10 cellular contexts compared by ENCODE assay signal in the genomic region with DNA sequence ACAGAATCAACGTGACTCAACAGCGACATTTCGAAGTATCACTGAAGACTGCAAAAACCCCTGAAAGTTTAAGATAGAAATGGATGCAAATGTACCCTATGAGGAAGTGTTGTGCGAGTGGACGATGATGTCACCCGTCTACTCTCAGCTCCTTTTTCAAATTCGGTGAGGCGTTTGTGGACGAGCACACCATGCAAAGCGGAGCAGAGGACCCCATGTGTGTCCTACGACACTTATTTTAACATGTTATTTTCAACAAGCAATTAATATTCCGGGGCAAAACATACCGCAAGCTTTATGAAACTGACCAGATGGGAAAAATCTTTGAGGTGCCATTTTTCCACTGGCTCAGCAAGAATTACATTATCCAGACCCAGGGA. TPM values are rescaled to one million over a fixed set of nuclear protein-coding genes. Genes with fewer than 3 reads are reported as not detected.
DNase-seq lines count a peak whose midpoint lies in the region; ATAC-seq and TF ChIP-seq lines count a peak whose summit lies in the region.
"Had no signal": no experiment of that assay in that cellular context is flagged by ENCODE, and none has a peak within 500 bp of the region (broad histone marks: within the 10 kb centered on the region; RNA-seq: fewer than 3 reads in every experiment).

No MANE protein-coding gene starts in this region.

- H3K36me3 ChIP-seq in lower lobe of right lung: no peaks in the 10 kb centered on the region
- no peaks in the 10 kb centered on the region for H3K36me3 ChIP-seq in tibial artery

- TF ChIP-seq CTCF in chondrocyte (IDR thresholded peaks at IDR 0.05) (no peak), lower lobe of right lung (IDR thresholded peaks at IDR 0.05) (no peak), tibial artery (IDR thresholded peaks at IDR 0.05) (no peak)
- TF ChIP-seq CTCF in CD4-positive, alpha-beta T cell (IDR thresholded peaks at IDR 0.05): no peak

- peak overlapping the region; percentile 83 for H3K27ac ChIP-seq in lower lobe of right lung
- peak overlapping the region; percentile 95 to 99 for H3K27ac ChIP-seq in tibial artery
- no peak overlapping the region for H3K27ac ChIP-seq in CD4-positive, alpha-beta T cell (ENCODE audit: low read depth, low read length)

- H3K36me3 Mint-ChIP-seq in activated CD4-positive, alpha-beta T cell treated with anti-CD3 and anti-CD28 coated beads, Interleukin-2, amount 10 ng/mL, durations not matched to agents 24 days and 14 days (ENCODE audit: low read depth): no peaks in the 10 kb centered on the region
- H3K36me3 Mint-ChIP-seq in chondrocyte (ENCODE audit: low read depth): peaks cover 2% of the 10 kb centered on the region
- no peaks in the 10 kb centered on the region for H3K36me3 Mint-ChIP-seq in CD4-positive, alpha-beta T cell (ENCODE audit: low read depth)

- peaks cover 4% of the 10 kb centered on the region for H3K4me1 Mint-ChIP-seq in activated CD4-positive, alpha-beta T cell treated with anti-CD3 and anti-CD28 coated beads, Interleukin-2, amount 10 ng/mL, durations not matched to agents 24 days and 14 days
- H3K4me1 Mint-ChIP-seq in chondrocyte (ENCODE audit: low read depth): peaks cover 52% of the 10 kb centered on the region
- H3K4me1 Mint-ChIP-seq in CD4-positive, alpha-beta T cell (ENCODE audit: low read depth): no peaks in the 10 kb centered on the region

- no peak for DNase-seq in activated CD4-positive, alpha-beta T cell treated with anti-CD3 and anti-CD28 coated beads, Interleukin-2, amount 10 ng/mL, durations not matched to agents 24 days and 14 days
- no peak for DNase-seq in activated CD4-positive, alpha-beta T cell treated with anti-CD3 and anti-CD28 coated beads, Interleukin-2, amount 50 U/mL, for 4 hours
- DNase-seq in chondrocyte (ENCODE audit: low spot score): no peak
- no peak for DNase-seq in lower lobe of right lung
- DNase-seq in tibial artery: no peak
- DNase-seq in CD4-positive, alpha-beta T cell: no peak
- DNase-seq in NCI-H2171 (lab: John Stamatoyannopoulos, UW): no peak
- DNase-seq in DMS153 (lab: John Stamatoyannopoulos, UW): no peak
- DNase-seq: activated CD4-positive, alpha-beta T cell treated with anti-CD3 and anti-CD28 coated beads for 1 hour; NCI-H2107 had no signal

- H3K27ac Mint-ChIP-seq in activated CD4-positive, alpha-beta T cell treated with anti-CD3 and anti-CD28 coated beads, Interleukin-2, amount 10 ng/mL, durations not matched to agents 24 days and 14 days: no peak overlapping the region
- peak overlapping the region; percentile 99 for H3K27ac Mint-ChIP-seq in chondrocyte (ENCODE audit: unreplicated experiment)
- no peak overlapping the region for H3K27ac Mint-ChIP-seq in CD4-positive, alpha-beta T cell

- H3K4me3 ChIP-seq in lower lobe of right lung (peak overlapping the region; percentile 68), tibial artery (peak overlapping the region; percentile 72 to 95)

- no peak for ATAC-seq in lower lobe of right lung
- ATAC-seq in CD4-positive, alpha-beta T cell (ENCODE audit: poor library complexity): no peak

- CTCF ChIA-PET in CD4-positive, alpha-beta T cell (lab: Charles Lee): no interaction called here

- POLR2A ChIA-PET in CD4-positive, alpha-beta T cell (lab: Charles Lee): no interaction called here

- H3K4me1 ChIP-seq in lower lobe of right lung: peaks cover 29% of the 10 kb centered on the region
- H3K4me1 ChIP-seq in tibial artery: peaks cover 0 to 56% (median 32%) of the 10 kb centered on the region in 4 donors

- H3K4me3 Mint-ChIP-seq in activated CD4-positive, alpha-beta T cell treated with anti-CD3 and anti-CD28 coated beads, Interleukin-2, amount 10 ng/mL, durations not matched to agents 24 days and 14 days: peak overlapping the region; percentile 35
- peak overlapping the region; percentile 95 for H3K4me3 Mint-ChIP-seq in chondrocyte (ENCODE audit: unreplicated experiment)
- no peak overlapping the region for H3K4me3 Mint-ChIP-seq in CD4-positive, alpha-beta T cell

- intact Hi-C loops in activated CD4-positive, alpha-beta T cell treated with anti-CD3 and anti-CD28 coated beads, Interleukin-2, amount 10 ng/mL, durations not matched to agents 24 days and 14 days (cut with micrococcal nuclease): no loop called here
- intact Hi-C loops in lower lobe of right lung (cut with DNase I) (no loop called here), tibial artery (cut with DNase I; ENCODE audit: low total_unique reads) (loop anchor here (2.0 to 10.0 kb wide), 4 partner anchors 73 to 1067 kb away; partner anchors contain the start of gene TMEM18)
- intact Hi-C loops in CD4-positive, alpha-beta T cell (cut with DNase I, micrococcal nuclease): no loop called here

- peaks cover 34% of the 10 kb centered on the region for H3K27me3 Mint-ChIP-seq in activated CD4-positive, alpha-beta T cell treated with anti-CD3 and anti-CD28 coated beads, Interleukin-2, amount 10 ng/mL, durations not matched to agents 24 days and 14 days
- H3K27me3 Mint-ChIP-seq in chondrocyte (ENCODE audit: low read depth): no peaks in the 10 kb centered on the region
- H3K27me3 Mint-ChIP-seq in CD4-positive, alpha-beta T cell: peaks cover 49% of the 10 kb centered on the region

- H3K9me3 ChIP-seq in lower lobe of right lung (no peaks in the 10 kb centered on the region), tibial artery (no peaks in the 10 kb centered on the region)
- no peaks in the 10 kb centered on the region for H3K9me3 ChIP-seq in CD4-positive, alpha-beta T cell (ENCODE audit: control insufficient read depth, low read length)

- H3K27me3 ChIP-seq in lower lobe of right lung (ENCODE audit: low read depth) (peaks cover 22% of the 10 kb centered on the region), tibial artery (no peaks in the 10 kb centered on the region)
- H3K27me3 ChIP-seq in CD4-positive, alpha-beta T cell (ENCODE audit: control insufficient read depth, insufficient read depth, low read length): peaks cover 4% of the 10 kb centered on the region

- no peaks in the 10 kb centered on the region for H3K9me3 Mint-ChIP-seq in activated CD4-positive, alpha-beta T cell treated with anti-CD3 and anti-CD28 coated beads, Interleukin-2, amount 10 ng/mL, durations not matched to agents 24 days and 14 days
- no peaks in the 10 kb centered on the region for H3K9me3 Mint-ChIP-seq in chondrocyte (ENCODE audit: low read depth)
- H3K9me3 Mint-ChIP-seq in CD4-positive, alpha-beta T cell: no peaks in the 10 kb centered on the region

RNA-seq across cellular contexts. Expression of gene PXDN, which starts 2.0 kb away (rescaled TPM):
- total RNA-seq in activated CD4-positive, alpha-beta T cell treated with anti-CD3 and anti-CD28 coated beads, Interleukin-2, amount 10 ng/mL, durations not matched to agents 24 days and 14 days: 1.1 and 1.3 TPM in 2 replicates
- 499 to 576 TPM (median 571 TPM) in 3 replicates for total RNA-seq in chondrocyte
- total RNA-seq in lower lobe of right lung: 36.3 TPM
- total RNA-seq in CD4-positive, alpha-beta T cell: under 1 TPM; 0.47 to 0.84 TPM

Comparison
In these comparisons a context has a peak if more than half of its experiments do, and no peak if none do; other contexts are left out.
1. RNA of gene PXDN, which starts 2.0 kb away (total RNA-seq): 499 to 576 TPM in chondrocyte and 36.3 TPM in lower lobe of right lung (single experiment); 1.1 to 1.3 TPM in activated CD4-positive, alpha-beta T cell treated with anti-CD3 and anti-CD28 coated beads, Interleukin-2, amount 10 ng/mL, durations not matched to agents 24 days and 14 days and 0.47 to 0.84 TPM in CD4-positive, alpha-beta T cell; every median in the first group is over 10 times any median in the second.